Comparison of ENCODE assay signal across 13 cellular contexts in genomic region chr3:50585919-50586762, GRCh38. TPM values are rescaled to one million over a fixed set of nuclear protein-coding genes. Genes with fewer than 3 reads are reported as not detected.
A peak's percentile ranks its signal among the peaks of the same experiment; 100 is the strongest.
DNase-seq lines count a peak whose midpoint lies in the region; ATAC-seq and TF ChIP-seq lines count a peak whose summit lies in the region.
"Had no signal": no experiment of that assay in that cellular context is flagged by ENCODE, and none has a peak within 500 bp of the region (broad histone marks: within the 10 kb centered on the region; RNA-seq: fewer than 3 reads in every experiment).

No MANE protein-coding gene starts in this region.

- peak overlapping the region; percentile 98 for H3K27ac Mint-ChIP-seq in activated T-helper 2 cell treated with anti-CD3 and anti-CD28 coated beads, Interferon-gamma antibody, Interleukin-2, Interleukin-4, amounts not matched to agents 10 μg/mL and 5 μg/mL and 100 μg/mL, durations not matched to agents 14 hours and 24 hours and 36 hours

- no peaks in the 10 kb centered on the region for H3K9me3 Mint-ChIP-seq in activated T-helper 2 cell treated with anti-CD3 and anti-CD28 coated beads, Interferon-gamma antibody, Interleukin-2, Interleukin-4, amounts not matched to agents 10 μg/mL and 5 μg/mL and 100 μg/mL, durations not matched to agents 14 hours and 24 hours and 36 hours

- H3K27me3 Mint-ChIP-seq in activated T-helper 2 cell treated with anti-CD3 and anti-CD28 coated beads, Interferon-gamma antibody, Interleukin-2, Interleukin-4, amounts not matched to agents 10 μg/mL and 5 μg/mL and 100 μg/mL, durations not matched to agents 14 hours and 24 hours and 36 hours (ENCODE audit: low read depth) = no peaks in the 10 kb centered on the region

- TF ChIP-seq CTCF in GM13976 (IDR thresholded peaks at IDR 0.05; ENCODE audit: borderline replicate concordance, control extremely low read depth, extremely low read depth, insufficient read depth, missing control alignments) = no peak

- DNase-seq in activated T-cell treated with anti-CD3 and anti-CD28 coated beads, Interleukin-2, amount 50 U/mL, for 48 hours = peak; percentile 72 to 77
- DNase-seq in activated T-cell treated with anti-CD3 and anti-CD28 coated beads, Interleukin-2, amount 50 U/mL, for 1 hour = no peak
- DNase-seq in GM13976 (ENCODE audit: low spot score) (peak; percentile 60), NCI-H524 treated with DMSO at 0.1 percent for 48 hours (lab: John Stamatoyannopoulos, UW) (no peak), LoVo (ENCODE audit: low spot score) (no peak)
- no peak for DNase-seq in activated T-helper 2 cell treated with anti-CD3 and anti-CD28 coated beads, Interferon-gamma antibody, Interleukin-2, Interleukin-4, amounts not matched to agents 10 μg/mL and 5 μg/mL and 100 μg/mL, durations not matched to agents 14 hours and 24 hours and 36 hours (ENCODE audit: low spot score)
- peak; percentile 75 for DNase-seq in stimulated activated CD4-positive, alpha-beta T cell treated with anti-CD3 and anti-CD28 coated beads, Interleukin-1b, Interleukin-23, amount 100 ng/mL, for 48 hours
- DNase-seq: Calu3; effector CD8-positive, alpha-beta T cell; left colon; NCI-H774 had no signal

- intact Hi-C loops in activated T-helper 2 cell treated with anti-CD3 and anti-CD28 coated beads, Interferon-gamma antibody, Interleukin-2, Interleukin-4, amounts not matched to agents 10 μg/mL and 5 μg/mL and 100 μg/mL, durations not matched to agents 14 hours and 24 hours and 36 hours (cut with micrococcal nuclease) = loop anchor here (2.0 kb wide), 1 partner anchor 15 kb away; no protein-coding TSS in a partner anchor

- in situ Hi-C loops in GM13976 (cut with MboI; ENCODE audit: low sequenced_read_pairs, unreplicated experiment) = no loop called here

- peaks cover 69% of the 10 kb centered on the region for H3K4me1 Mint-ChIP-seq in activated T-helper 2 cell treated with anti-CD3 and anti-CD28 coated beads, Interferon-gamma antibody, Interleukin-2, Interleukin-4, amounts not matched to agents 10 μg/mL and 5 μg/mL and 100 μg/mL, durations not matched to agents 14 hours and 24 hours and 36 hours (ENCODE audit: low read depth)

- no peak overlapping the region for H3K4me3 Mint-ChIP-seq in activated T-helper 2 cell treated with anti-CD3 and anti-CD28 coated beads, Interferon-gamma antibody, Interleukin-2, Interleukin-4, amounts not matched to agents 10 μg/mL and 5 μg/mL and 100 μg/mL, durations not matched to agents 14 hours and 24 hours and 36 hours (ENCODE audit: low read depth)

- H3K36me3 Mint-ChIP-seq in activated T-helper 2 cell treated with anti-CD3 and anti-CD28 coated beads, Interferon-gamma antibody, Interleukin-2, Interleukin-4, amounts not matched to agents 10 μg/mL and 5 μg/mL and 100 μg/mL, durations not matched to agents 14 hours and 24 hours and 36 hours (ENCODE audit: low read depth) = peaks cover 60% of the 10 kb centered on the region

- no peak for ATAC-seq in GM21447 (IDR thresholded peaks at IDR 0.05; ENCODE audit: unreplicated experiment)
- ATAC-seq: left colon, Panc1 had no signal

RNA-seq across cellular contexts. Expression of gene HEMK1, which starts 16.8 kb away (rescaled TPM):
- 61.7 and 68.7 TPM in 2 replicates for total RNA-seq in activated T-helper 2 cell treated with anti-CD3 and anti-CD28 coated beads, Interferon-gamma antibody, Interleukin-2, Interleukin-4, amounts not matched to agents 10 μg/mL and 5 μg/mL and 100 μg/mL, durations not matched to agents 14 hours and 24 hours and 36 hours

RNA-seq across cellular contexts. Expression of gene C3orf18, which starts 18.6 kb away (rescaled TPM):
- total RNA-seq in activated T-helper 2 cell treated with anti-CD3 and anti-CD28 coated beads, Interferon-gamma antibody, Interleukin-2, Interleukin-4, amounts not matched to agents 10 μg/mL and 5 μg/mL and 100 μg/mL, durations not matched to agents 14 hours and 24 hours and 36 hours = 35.2 and 37.2 TPM in 2 replicates

RNA-seq across cellular contexts. Expression of gene CISH, which starts 25.4 kb away (rescaled TPM):
- 351 and 355 TPM in 2 replicates for total RNA-seq in activated T-helper 2 cell treated with anti-CD3 and anti-CD28 coated beads, Interferon-gamma antibody, Interleukin-2, Interleukin-4, amounts not matched to agents 10 μg/mL and 5 μg/mL and 100 μg/mL, durations not matched to agents 14 hours and 24 hours and 36 hours

RNA-seq across cellular contexts. Expression of gene MAPKAPK3, which starts 30.8 kb away (rescaled TPM):
- 178 and 190 TPM in 2 replicates for total RNA-seq in activated T-helper 2 cell treated with anti-CD3 and anti-CD28 coated beads, Interferon-gamma antibody, Interleukin-2, Interleukin-4, amounts not matched to agents 10 μg/mL and 5 μg/mL and 100 μg/mL, durations not matched to agents 14 hours and 24 hours and 36 hours

Comparison
In these comparisons a context has a peak if more than half of its experiments do, and no peak if none do; other contexts are left out.
1. DNase-seq: peak in activated T-cell treated with anti-CD3 and anti-CD28 coated beads, Interleukin-2, amount 50 U/mL, for 48 hours (2 of 2), GM13976 (single experiment) and stimulated activated CD4-positive, alpha-beta T cell treated with anti-CD3 and anti-CD28 coated beads, Interleukin-1b, Interleukin-23, amount 100 ng/mL, for 48 hours (single experiment); none in activated T-cell treated with anti-CD3 and anti-CD28 coated beads, Interleukin-2, amount 50 U/mL, for 1 hour (single experiment), activated T-helper 2 cell treated with anti-CD3 and anti-CD28 coated beads, Interferon-gamma antibody, Interleukin-2, Interleukin-4, amounts not matched to agents 10 μg/mL and 5 μg/mL and 100 μg/mL, durations not matched to agents 14 hours and 24 hours and 36 hours (single experiment), NCI-H524 treated with DMSO at 0.1 percent for 48 hours (single experiment) and LoVo (single experiment).